In the genomic region with DNA sequence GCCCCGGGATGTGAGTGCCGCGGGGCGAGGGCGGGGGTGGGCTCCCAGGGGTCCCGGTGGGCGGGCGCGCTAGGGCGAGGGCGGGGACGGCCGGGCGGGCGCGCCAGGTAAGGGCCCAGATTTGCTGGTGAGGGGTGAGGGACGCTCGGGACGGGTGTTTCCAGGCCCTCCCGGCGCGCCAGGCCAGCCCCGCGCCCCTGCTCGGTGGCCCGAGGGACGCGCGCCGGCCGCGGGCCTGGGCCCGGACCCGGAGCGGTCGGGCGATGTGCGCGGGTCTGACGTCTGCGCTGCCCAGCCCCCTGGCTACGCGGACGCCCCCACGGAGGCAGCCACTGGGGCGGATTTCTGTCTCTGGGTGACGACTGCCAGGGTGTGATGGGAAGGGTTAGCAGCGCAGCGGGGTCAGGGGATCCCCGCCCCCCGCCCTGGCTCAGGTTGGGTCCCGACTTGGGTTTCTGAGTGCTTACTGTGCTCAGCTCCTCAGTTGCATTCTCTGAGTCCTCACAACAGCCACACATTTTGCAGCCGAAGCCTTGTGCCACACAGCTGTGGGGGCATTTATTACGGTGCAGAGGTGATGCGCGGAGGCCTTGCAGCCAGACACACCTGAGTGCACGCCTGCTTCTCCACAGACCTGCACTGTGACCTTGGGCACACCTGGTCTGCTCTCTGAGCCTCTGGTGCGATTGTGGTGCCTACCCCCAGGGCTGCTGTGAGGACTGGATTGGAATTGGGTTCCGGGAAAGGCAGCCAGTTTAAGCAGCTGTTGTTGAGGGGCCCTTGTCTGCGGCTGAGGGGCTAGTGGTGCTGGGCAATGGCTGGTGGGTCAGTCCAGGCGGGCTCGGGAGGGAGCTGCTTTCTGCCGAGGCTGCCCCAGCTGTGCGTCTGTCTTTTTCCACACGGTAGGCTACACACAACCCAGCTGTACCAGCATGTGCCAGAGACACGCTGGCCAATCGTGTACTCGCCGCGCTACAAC, we compare ENCODE assay signal across 8 cellular contexts. TPM values are rescaled to one million over a fixed set of nuclear protein-coding genes. Genes with fewer than 3 reads are reported as not detected.
A peak's percentile ranks its signal among the peaks of the same experiment; 100 is the strongest.
DNase-seq lines count a peak whose midpoint lies in the region; ATAC-seq and TF ChIP-seq lines count a peak whose summit lies in the region.

No MANE protein-coding gene starts in this region.

- CTCF ChIA-PET in activated CD8-positive, alpha-beta memory T cell treated with anti-CD3 and anti-CD28 coated beads, Interleukin-2, amount 10 ng/mL, durations not matched to agents 7 days and 5 days (lab: Charles Lee): interaction anchor here (0.9 to 6.7 kb wide), 14 partner anchors 14 to 411 kb away, joined by 3 to 29 read pairs (median 4); no protein-coding TSS in a partner anchor

- H3K9me3 Mint-ChIP-seq in activated CD8-positive, alpha-beta memory T cell treated with anti-CD3 and anti-CD28 coated beads, Interleukin-2, amount 10 ng/mL, durations not matched to agents 7 days and 5 days (ENCODE audit: low read depth): no peaks in the 10 kb centered on the region
- no peaks in the 10 kb centered on the region for H3K9me3 Mint-ChIP-seq in progenitor cell of endocrine pancreas (ENCODE audit: low read depth)

- H3K27me3 Mint-ChIP-seq in activated CD8-positive, alpha-beta memory T cell treated with anti-CD3 and anti-CD28 coated beads, Interleukin-2, amount 10 ng/mL, durations not matched to agents 7 days and 5 days: peaks cover 7% of the 10 kb centered on the region
- H3K27me3 Mint-ChIP-seq in progenitor cell of endocrine pancreas: peaks cover 5% of the 10 kb centered on the region

- H3K27me3 ChIP-seq in HUES6 (ENCODE audit: control insufficient read depth, insufficient read depth, low read length): peaks cover 8% of the 10 kb centered on the region

- no peaks in the 10 kb centered on the region for H3K9me3 ChIP-seq in HUES6 (ENCODE audit: control insufficient read depth, insufficient read depth, low read depth, low read length)

- peak overlapping the region; percentile 0 for H3K9ac ChIP-seq in HUES6 (ENCODE audit: low read length)

- no peak for TF ChIP-seq CTCF in progenitor cell of endocrine pancreas (IDR thresholded peaks at IDR 0.05; ENCODE audit: unreplicated experiment)

- no peaks in the 10 kb centered on the region for H3K36me3 Mint-ChIP-seq in activated CD8-positive, alpha-beta memory T cell treated with anti-CD3 and anti-CD28 coated beads, Interleukin-2, amount 10 ng/mL, durations not matched to agents 7 days and 5 days
- no peaks in the 10 kb centered on the region for H3K36me3 Mint-ChIP-seq in progenitor cell of endocrine pancreas (ENCODE audit: insufficient read depth)

- H3K36me3 ChIP-seq in HUES6 (ENCODE audit: control insufficient read depth, insufficient read depth, low read length): no peaks in the 10 kb centered on the region

- no peak overlapping the region for H3K27ac ChIP-seq in HUES6 (ENCODE audit: low read depth, low read length)

- H3K27ac Mint-ChIP-seq in activated CD8-positive, alpha-beta memory T cell treated with anti-CD3 and anti-CD28 coated beads, Interleukin-2, amount 10 ng/mL, durations not matched to agents 7 days and 5 days: no peak overlapping the region
- peak overlapping the region; percentile 89 for H3K27ac Mint-ChIP-seq in progenitor cell of endocrine pancreas

- H3K4me1 Mint-ChIP-seq in activated CD8-positive, alpha-beta memory T cell treated with anti-CD3 and anti-CD28 coated beads, Interleukin-2, amount 10 ng/mL, durations not matched to agents 7 days and 5 days: peaks cover 17% of the 10 kb centered on the region
- H3K4me1 Mint-ChIP-seq in progenitor cell of endocrine pancreas (ENCODE audit: low read depth): peaks cover 20% of the 10 kb centered on the region

- peak; percentile 52 for DNase-seq in activated CD8-positive, alpha-beta memory T cell treated with anti-CD3 and anti-CD28 coated beads, Interleukin-2, amount 10 ng/mL, durations not matched to agents 7 days and 5 days
- DNase-seq in activated CD8-positive, alpha-beta memory T cell treated with anti-CD3 and anti-CD28 coated beads for 24 hours: no peak
- peak; percentile 53 for DNase-seq in activated naive CD4-positive, alpha-beta T cell treated with anti-CD3 and anti-CD28 coated beads, Interleukin-2, amount 50 U/mL, for 16 hours
- DNase-seq in left cardiac atrium (peak; percentile 53), progenitor cell of endocrine pancreas (ENCODE audit: low spot score, unreplicated experiment) (no peak), DMS 273 (lab: John Stamatoyannopoulos, UW; ENCODE audit: unreplicated experiment) (no peak), NCI-H82 (lab: John Stamatoyannopoulos, UW) (no peak)

- H3K4me3 Mint-ChIP-seq in activated CD8-positive, alpha-beta memory T cell treated with anti-CD3 and anti-CD28 coated beads, Interleukin-2, amount 10 ng/mL, durations not matched to agents 7 days and 5 days: peak overlapping the region; percentile 68
- peak overlapping the region; percentile 81 for H3K4me3 Mint-ChIP-seq in progenitor cell of endocrine pancreas (ENCODE audit: low read depth)

- no peak for ATAC-seq in activated CD8-positive, alpha-beta memory T cell treated with anti-CD3 and anti-CD28 coated beads, Interleukin-2, amount 10 ng/mL, durations not matched to agents 7 days and 5 days
- ATAC-seq in left cardiac atrium: peak; percentile 14 to 36

- peaks cover 22% of the 10 kb centered on the region for H3K4me1 ChIP-seq in HUES6 (ENCODE audit: control insufficient read depth, insufficient read depth, low read length)

- intact Hi-C loops in left cardiac atrium (cut with DNase I): no loop called here

- peak overlapping the region; percentile 73 for H3K4me3 ChIP-seq in HUES6 (ENCODE audit: low read depth, low read length)

RNA-seq across cellular contexts. Expression of a gene that starts 0.5 kb away (rescaled TPM):
- total RNA-seq in activated CD8-positive, alpha-beta memory T cell treated with anti-CD3 and anti-CD28 coated beads, Interleukin-2, amount 10 ng/mL, durations not matched to agents 7 days and 5 days: 1 to 10 TPM in 1 of 2 experiments, under 1 TPM in 1; 0.70 to 1.2 TPM
- 10 to 100 TPM; 27.6 to 36.0 TPM for total RNA-seq in left cardiac atrium
- 14.4 and 14.5 TPM in 2 replicates for total RNA-seq in progenitor cell of endocrine pancreas

Comparison
In these comparisons a context has a peak if more than half of its experiments do, and no peak if none do; other contexts are left out.
1. DNase-seq: peak in activated CD8-positive, alpha-beta memory T cell treated with anti-CD3 and anti-CD28 coated beads, Interleukin-2, amount 10 ng/mL, durations not matched to agents 7 days and 5 days (single experiment), activated naive CD4-positive, alpha-beta T cell treated with anti-CD3 and anti-CD28 coated beads, Interleukin-2, amount 50 U/mL, for 16 hours (single experiment) and left cardiac atrium (single experiment); none in activated CD8-positive, alpha-beta memory T cell treated with anti-CD3 and anti-CD28 coated beads for 24 hours (single experiment), progenitor cell of endocrine pancreas (single experiment), DMS 273 (single experiment) and NCI-H82 (single experiment).